9 cellular contexts compared by ENCODE assay signal in the genomic region with DNA sequence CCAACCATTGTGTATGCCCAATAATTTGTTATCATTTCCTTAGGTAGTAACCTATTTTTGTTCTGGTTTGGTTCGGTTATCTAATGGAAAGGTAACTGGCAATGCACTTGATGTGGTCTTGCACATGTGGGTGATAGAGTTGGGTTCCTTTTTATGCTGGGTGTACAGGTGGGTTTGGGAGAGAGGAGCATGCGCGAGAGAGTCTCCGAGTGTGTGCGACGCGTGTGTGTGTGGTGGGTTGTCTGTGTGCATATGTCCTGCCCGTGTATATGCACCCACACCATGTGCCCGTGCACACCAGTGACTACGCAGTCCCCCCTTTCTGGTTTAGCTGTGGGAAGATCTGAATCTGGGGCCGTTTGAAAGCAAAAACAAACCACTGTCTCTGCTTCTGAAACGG.
DNase-seq lines count a peak whose midpoint lies in the region; TF ChIP-seq lines count a peak whose summit lies in the region.
"Had no signal": no experiment of that assay in that cellular context is flagged by ENCODE, and none has a peak within 500 bp of the region (broad histone marks: within the 10 kb centered on the region; RNA-seq: fewer than 3 reads in every experiment).

No MANE protein-coding gene starts in this region.

- peaks cover 9% of the 10 kb centered on the region for H3K27me3 Mint-ChIP-seq in activated CD4-positive, alpha-beta T cell treated with anti-CD3 and anti-CD28 coated beads, Interleukin-2, amount 10 ng/mL, durations not matched to agents 24 days and 14 days
- H3K27me3 Mint-ChIP-seq in MCF 10A (ENCODE audit: insufficient read depth, unreplicated experiment) = peaks cover 63% of the 10 kb centered on the region

- H3K9ac ChIP-seq in iPS-15b (ENCODE audit: low read depth, low read length) = no peak overlapping the region

- TF ChIP-seq EP300 in suprapubic skin (IDR thresholded peaks at IDR 0.05) = no peak

- CTCF ChIA-PET in MCF 10A (lab: Yijun Ruan, JAX) = no interaction called here

- POLR2A ChIA-PET in MCF 10A (lab: Yijun Ruan, JAX) = no interaction called here

- H3K36me3 ChIP-seq in iPS-15b (ENCODE audit: control insufficient read depth, insufficient read depth, low read length) (no peaks in the 10 kb centered on the region), suprapubic skin (no peaks in the 10 kb centered on the region)

- peaks cover 2% of the 10 kb centered on the region for H3K36me3 Mint-ChIP-seq in activated CD4-positive, alpha-beta T cell treated with anti-CD3 and anti-CD28 coated beads, Interleukin-2, amount 10 ng/mL, durations not matched to agents 24 days and 14 days (ENCODE audit: low read depth)
- no peaks in the 10 kb centered on the region for H3K36me3 Mint-ChIP-seq in MCF 10A (ENCODE audit: insufficient read depth, unreplicated experiment)

- H3K27ac Mint-ChIP-seq in activated CD4-positive, alpha-beta T cell treated with anti-CD3 and anti-CD28 coated beads, Interleukin-2, amount 10 ng/mL, durations not matched to agents 24 days and 14 days = peak overlapping the region; percentile 85
- no peak overlapping the region for H3K27ac Mint-ChIP-seq in MCF 10A (ENCODE audit: low read depth, unreplicated experiment)

- intact Hi-C loops in activated CD4-positive, alpha-beta T cell treated with anti-CD3 and anti-CD28 coated beads, Interleukin-2, amount 10 ng/mL, durations not matched to agents 24 days and 14 days (cut with micrococcal nuclease) = loop anchor here (5.0 kb wide), 1 partner anchor 185 kb away; a partner anchor contains a TSS
- intact Hi-C loops in MCF 10A (cut with micrococcal nuclease) = no loop called here

- H3K4me3 ChIP-seq in iPS-15b (ENCODE audit: low read depth, low read length) (peak overlapping the region; percentile 77), suprapubic skin (peak overlapping the region; percentile 56)

- H3K4me1 Mint-ChIP-seq in activated CD4-positive, alpha-beta T cell treated with anti-CD3 and anti-CD28 coated beads, Interleukin-2, amount 10 ng/mL, durations not matched to agents 24 days and 14 days = peaks cover 31% of the 10 kb centered on the region
- peaks cover 2% of the 10 kb centered on the region for H3K4me1 Mint-ChIP-seq in MCF 10A (ENCODE audit: insufficient read depth, unreplicated experiment)

- BruUV-seq in MCF 10A (replicated peaks; lab: Mats Ljungman, UMichigan) = no TSS peak

- WGBS in suprapubic skin = 76% methylated on average over 12 of the region's 12 CpGs

- H3K27me3 ChIP-seq in iPS-15b (ENCODE audit: control insufficient read depth, insufficient read depth, low read length) (peaks cover 26% of the 10 kb centered on the region), suprapubic skin (peaks cover 22% of the 10 kb centered on the region)

- TF ChIP-seq CTCF in suprapubic skin (IDR thresholded peaks at IDR 0.05) (no peak), MCF 10A (IDR thresholded peaks at IDR 0.05; ENCODE audit: unreplicated experiment) (no peak)

- H3K4me1 ChIP-seq in iPS-15b (ENCODE audit: control insufficient read depth, insufficient read depth, low read length) = peaks cover 10% of the 10 kb centered on the region
- H3K4me1 ChIP-seq in suprapubic skin = peaks cover 11% of the 10 kb centered on the region

- peak; percentile 77 for DNase-seq in activated CD4-positive, alpha-beta T cell treated with anti-CD3 and anti-CD28 coated beads, Interleukin-2, amount 10 ng/mL, durations not matched to agents 24 days and 14 days
- no peak for DNase-seq in activated CD4-positive, alpha-beta T cell treated with anti-CD3 and anti-CD28 coated beads, Interleukin-2, amount 50 U/mL, for 4 hours
- DNase-seq in SW480 (ENCODE audit: low spot score) (peak; percentile 41), suprapubic skin (ENCODE audit: low spot score in 2 of 2) (no peak), MCF 10A (ENCODE audit: unreplicated experiment) (no peak), cerebellar cortex (ENCODE audit: low spot score) (no peak), cerebellar nuclear complex (lab: John Stamatoyannopoulos, UW) (no peak)
- DNase-seq: kidney glomerular epithelial cell had no signal

- no peaks in the 10 kb centered on the region for H3K9me3 Mint-ChIP-seq in activated CD4-positive, alpha-beta T cell treated with anti-CD3 and anti-CD28 coated beads, Interleukin-2, amount 10 ng/mL, durations not matched to agents 24 days and 14 days
- H3K9me3 Mint-ChIP-seq in MCF 10A (ENCODE audit: unreplicated experiment) = no peaks in the 10 kb centered on the region

- no peak overlapping the region for H3K27ac ChIP-seq in suprapubic skin

- H3K4me3 Mint-ChIP-seq in activated CD4-positive, alpha-beta T cell treated with anti-CD3 and anti-CD28 coated beads, Interleukin-2, amount 10 ng/mL, durations not matched to agents 24 days and 14 days = peak overlapping the region; percentile 82
- H3K4me3 Mint-ChIP-seq in MCF 10A (ENCODE audit: unreplicated experiment) = no peak overlapping the region

- TF ChIP-seq POLR2A in suprapubic skin (IDR thresholded peaks at IDR 0.05) = no peak

- H3K9me3 ChIP-seq in iPS-15b (ENCODE audit: control insufficient read depth, insufficient read depth, low read length) (no peaks in the 10 kb centered on the region), suprapubic skin (no peaks in the 10 kb centered on the region)

Comparison
In these comparisons a context has a peak if more than half of its experiments do, and no peak if none do; other contexts are left out.
1. DNase-seq: peak in activated CD4-positive, alpha-beta T cell treated with anti-CD3 and anti-CD28 coated beads, Interleukin-2, amount 10 ng/mL, durations not matched to agents 24 days and 14 days (single experiment) and SW480 (single experiment); none in activated CD4-positive, alpha-beta T cell treated with anti-CD3 and anti-CD28 coated beads, Interleukin-2, amount 50 U/mL, for 4 hours (0 of 2), suprapubic skin (0 of 2), MCF 10A (single experiment), cerebellar cortex (single experiment) and cerebellar nuclear complex (0 of 2).